20 cellular contexts compared by ENCODE assay signal in the genomic region with DNA sequence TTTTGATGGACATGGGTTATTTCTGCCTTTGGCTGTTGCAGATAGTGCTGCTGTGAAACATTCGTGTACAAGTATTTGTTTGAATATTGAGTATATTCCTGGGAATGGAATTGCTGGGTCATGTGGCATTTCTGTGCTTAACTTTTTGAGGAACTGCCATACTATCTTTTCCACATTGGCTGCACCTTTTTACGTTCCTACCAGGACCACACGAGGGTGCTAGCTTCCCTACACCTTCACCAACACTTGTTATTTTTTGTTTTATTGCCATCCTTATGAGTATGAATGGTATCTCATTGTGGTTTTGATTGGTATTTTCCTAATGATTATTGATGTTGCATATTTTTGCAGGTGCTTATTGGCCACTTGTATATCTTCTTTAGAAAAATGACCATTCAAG. TPM values are rescaled to one million over a fixed set of nuclear protein-coding genes. Genes with fewer than 3 reads are reported as not detected.
DNase-seq lines count a peak whose midpoint lies in the region; ATAC-seq, FAIRE-seq and TF ChIP-seq lines count a peak whose summit lies in the region.
"Had no signal": no experiment of that assay in that cellular context is flagged by ENCODE, and none has a peak within 500 bp of the region (broad histone marks: within the 10 kb centered on the region; RNA-seq: fewer than 3 reads in every experiment).

No MANE protein-coding gene starts in this region.

- H3K4me1 ChIP-seq in HepG2 (ENCODE audit: insufficient read depth, low read length) = no peaks in the 10 kb centered on the region
- H3K4me1 ChIP-seq in right lobe of liver = no peaks in the 10 kb centered on the region
- H3K4me1 ChIP-seq in endodermal cell (ENCODE audit: control insufficient read depth, insufficient read depth, low read length) = no peaks in the 10 kb centered on the region
- H3K4me1 ChIP-seq in psoas muscle = no peaks in the 10 kb centered on the region

- peak; percentile 45 for ATAC-seq in HepG2
- ATAC-seq in right lobe of liver = no peak
- ATAC-seq in psoas muscle = no peak
- ATAC-seq in HG03196 (IDR thresholded peaks at IDR 0.05; ENCODE audit: unreplicated experiment) = no peak
- ATAC-seq: esophagus mucosa, lower lobe of right lung, Right ventricle myocardium inferior had no signal

- H3K4me3 ChIP-seq in HepG2 (replicated peaks in 1 of 3; ENCODE audit: insufficient read depth in 1 of 3, low read depth in 2 of 3, low read length in 3 of 3) (no peak overlapping the region), right lobe of liver (no peak overlapping the region), endodermal cell (ENCODE audit: low read length) (no peak overlapping the region), psoas muscle (no peak overlapping the region)
- H3K4me3 ChIP-seq: lower lobe of right lung had no signal

- H3K36me3 ChIP-seq in HepG2 (replicated peaks in 1 of 2; ENCODE audit: control insufficient read depth in 1 of 2, insufficient read depth in 2 of 2, low read length in 2 of 2) = peaks cover 40 to 59% of the 10 kb centered on the region in 2 experiments
- H3K36me3 ChIP-seq in right lobe of liver = peaks cover 0 to 36% (median 16%) of the 10 kb centered on the region in 4 donors
- peaks cover 86% of the 10 kb centered on the region for H3K36me3 ChIP-seq in endodermal cell (ENCODE audit: control insufficient read depth, insufficient read depth, low read length)
- H3K36me3 ChIP-seq in psoas muscle (ENCODE audit: insufficient read depth in 1 of 2, low read depth in 1 of 2) = peaks cover 14 to 71% of the 10 kb centered on the region in 2 donors

- no peak overlapping the region for H3K4me3 Mint-ChIP-seq in endodermal cell

- no peak overlapping the region for H3K27ac Mint-ChIP-seq in endodermal cell

- no peaks in the 10 kb centered on the region for H3K27me3 ChIP-seq in HepG2 (ENCODE audit: control insufficient read depth in 1 of 2, insufficient read depth in 2 of 2, low read length in 2 of 2)
- H3K27me3 ChIP-seq in right lobe of liver = no peaks in the 10 kb centered on the region
- H3K27me3 ChIP-seq in endodermal cell (ENCODE audit: control insufficient read depth, insufficient read depth, low read length, poor library complexity, severe bottlenecking) = no peaks in the 10 kb centered on the region
- H3K27me3 ChIP-seq in psoas muscle (ENCODE audit: insufficient read depth in 3 of 3, low read length in 2 of 3) = no peaks in the 10 kb centered on the region

- no peaks in the 10 kb centered on the region for H3K4me1 Mint-ChIP-seq in endodermal cell

- TF ChIP-seq CTCF in HepG2 (CRISPR knock-in tag; IDR thresholded peaks at IDR 0.05) = peak; percentile 38
- TF ChIP-seq CTCF in right lobe of liver (IDR thresholded peaks at IDR 0.05) = no peak
- TF ChIP-seq CTCF in endodermal cell (conservative IDR thresholded peaks at IDR 0.05) = peak; percentile 45
- no peak for TF ChIP-seq CTCF in psoas muscle (IDR thresholded peaks at IDR 0.05)

- DNase-seq in HepG2 (ENCODE audit: low spot score) (no peak), right lobe of liver (no peak), OCI-M1 (lab: John Stamatoyannopoulos, UW) (peak; percentile 19), endodermal cell (no peak), psoas muscle (no peak), ACHN (no peak), cerebellar nuclear complex (lab: John Stamatoyannopoulos, UW) (no peak)
- DNase-seq: activated CD4-positive, alpha-beta T cell treated with anti-CD3 and anti-CD28 coated beads, Interleukin-2, amount 50 U/mL, for 4 hours; activated gamma-delta T cell treated with Interleukin-2 at 50 U/mL for 16 hours; caudate nucleus; effector CD4-positive, alpha-beta T cell; kidney; lower lobe of right lung; NCI-H510A treated with DMSO at 0.1 percent for 48 hours; stimulated activated CD4-positive, alpha-beta T cell treated with anti-CD3 and anti-CD28 coated beads, Interleukin-12 subunit alpha, Interleukin-12 subunit beta, amount 100 ng/mL, for 4 hours had no signal

- FAIRE-seq in HepG2 (lab: Jason Lieb, UNC) = peak; percentile 68
- FAIRE-seq: kidney, urothelium cell line had no signal

- H3K79me2 ChIP-seq in HepG2 (ENCODE audit: insufficient read depth, low read length) = no peaks in the 10 kb centered on the region

- POLR2A ChIA-PET in HepG2 (lab: Yijun Ruan, JAX) = no interaction called here

- H2AFZ ChIP-seq in HepG2 (ENCODE audit: low read length) = no peak overlapping the region

- 93% methylated on average over 3 of the region's 3 CpGs for WGBS in HepG2 (ENCODE audit: low lambda C conversion rate)
- WGBS in right lobe of liver (ENCODE audit: insufficient coverage, low coverage, low lambda C conversion rate, missing lambda C conversion rate) = 92% methylated on average over 3 of the region's 3 CpGs
- 88 to 90% methylated on average over 2 to 3 of the region's 3 CpGs for WGBS in endodermal cell (ENCODE audit: insufficient coverage in 1 of 2, insufficient read length in 1 of 2), 2 experiments
- WGBS in psoas muscle, 3 donors = 85 to 92% (median 88%) methylated on average over 3 of the region's 3 CpGs

- TF ChIP-seq POLR2A in HepG2 (IDR thresholded peaks at IDR 0.05; ENCODE audit: insufficient read depth in 1 of 2, low read depth in 2 of 2, low read length in 2 of 2) (no peak), right lobe of liver (IDR thresholded peaks at IDR 0.05) (no peak)

- H3K9me3 ChIP-seq in HepG2 (ENCODE audit: low read length) (no peaks in the 10 kb centered on the region), right lobe of liver (no peaks in the 10 kb centered on the region), endodermal cell (ENCODE audit: control insufficient read depth, low read length) (no peaks in the 10 kb centered on the region), psoas muscle (no peaks in the 10 kb centered on the region)
- H3K9me3 ChIP-seq: lower lobe of right lung had no signal

- no peak overlapping the region for H3K9ac ChIP-seq in HepG2 (ENCODE audit: insufficient read depth, low read depth, low read length)
- no peak overlapping the region for H3K9ac ChIP-seq in endodermal cell (ENCODE audit: extremely low read depth, low read length, poor library complexity, severe bottlenecking)

- in situ Hi-C loops in HepG2 (cut with HindIII; ENCODE audit: extremely low pct_ligation_motif_present, low pct_unique_long_range_greater_than_20kb) (no loop called here), ACHN (cut with HindIII; ENCODE audit: low pct_ligation_motif_present, low pct_unique_long_range_greater_than_20kb, low sequenced_read_pairs) (no loop called here)

- H3K9me3 Mint-ChIP-seq in endodermal cell = no peaks in the 10 kb centered on the region

- H3K27ac ChIP-seq in HepG2 (ENCODE audit: extremely low read length, insufficient read depth, low read length) (no peak overlapping the region), right lobe of liver (no peak overlapping the region), endodermal cell (ENCODE audit: low read depth, low read length) (no peak overlapping the region), psoas muscle (no peak overlapping the region)
- H3K27ac ChIP-seq: C4-2B, lower lobe of right lung had no signal

- CTCF ChIA-PET in HepG2 (lab: Yijun Ruan, JAX; ENCODE audit: low intra/inter-chr PET ratio, low total read pairs) = no interaction called here

- no peaks in the 10 kb centered on the region for H3K27me3 Mint-ChIP-seq in endodermal cell (ENCODE audit: insufficient read depth)

- intact Hi-C loops in HepG2 (cut with micrococcal nuclease; ENCODE audit: unreplicated experiment) (no loop called here), right lobe of liver (cut with DNase I) (no loop called here), psoas muscle (cut with DNase I) (no loop called here)

- TF ChIP-seq EP300 in HepG2 (IDR thresholded peaks at IDR 0.05; ENCODE audit: low read depth in 2 of 2, low read length in 2 of 2) (no peak), HepG2 (CRISPR knock-in tag; IDR thresholded peaks at IDR 0.05; ENCODE audit: borderline replicate concordance) (no peak)

- TF ChIP-seq RAD21 in HepG2 (CRISPR knock-in tag; IDR thresholded peaks at IDR 0.05) = no peak

- H3K36me3 Mint-ChIP-seq in endodermal cell (ENCODE audit: low read depth) = peaks cover 77% of the 10 kb centered on the region

- no peak overlapping the region for H3K4me2 ChIP-seq in HepG2 (ENCODE audit: low read depth, low read length)

- no peaks in the 10 kb centered on the region for H4K20me1 ChIP-seq in HepG2 (ENCODE audit: insufficient read depth, low read length)

- no TSS peak for BruUV-seq in HepG2 (replicated peaks; lab: Mats Ljungman, UMichigan)

TF ChIP-seq in HepG2, 621 proteins besides CTCF, POLR2A, EP300 and RAD21 (continues in another document):
- TF ChIP-seq RBM22 (optimal IDR thresholded peaks at IDR 0.05; ENCODE audit: low read length) (peak; percentile 37), STAG1 (CRISPR knock-in tag; IDR thresholded peaks at IDR 0.05) (peak; percentile 20; the same call in 1 of the 2 replicates), EEA1 (CRISPR knock-in tag; IDR thresholded peaks at IDR 0.05; ENCODE audit: borderline replicate concordance) (no peak)

RNA-seq across cellular contexts. Expression of a gene that starts 47.8 kb away (rescaled TPM):
- total RNA-seq in HepG2 (2016; rRNA removed; fragmentation: Illumina TruSeq; extraction: Trizol) = 53.1 and 85.3 TPM in 2 replicates
- 8.3 and 10.2 TPM in 2 replicates for total RNA-seq in HepG2 (2016; cell fraction: cytosol; rRNA removed; fragmentation: Illumina TruSeq; extraction: Trizol; ENCODE audit: low read depth)
- 43.2 and 85.3 TPM in 2 replicates for total RNA-seq in HepG2 (2016; cell fraction: insoluble cytoplasmic fraction; rRNA removed; fragmentation: Illumina TruSeq; extraction: Trizol)
- total RNA-seq in HepG2 (2016; cell fraction: membrane; rRNA removed; fragmentation: Illumina TruSeq; extraction: Trizol) = 23.6 and 25.9 TPM in 2 replicates
- 119 and 141 TPM in 2 replicates for total RNA-seq in HepG2 (2016; cell fraction: nucleus; rRNA removed; fragmentation: Illumina TruSeq; extraction: Trizol)
- 158 and 207 TPM in 2 replicates for polyA plus RNA-seq in HepG2 (2011; rRNA removed)
- polyA plus RNA-seq in HepG2 (2011; cell fraction: cytosol; rRNA removed) = 50.7 and 54.7 TPM in 2 replicates
- polyA plus RNA-seq in HepG2 (2011; cell fraction: nucleus; rRNA removed) = 1,608 and 1,708 TPM in 2 replicates
- 152 and 164 TPM in 2 replicates for polyA plus RNA-seq in HepG2 (2012)
- polyA plus RNA-seq in HepG2 (2016; cell fraction: cytosol; fragmentation: Illumina TruSeq; extraction: Trizol; ENCODE audit: low read depth) = 3.6 and 4.0 TPM in 2 replicates
- polyA plus RNA-seq in HepG2 (2016; cell fraction: insoluble cytoplasmic fraction; fragmentation: Illumina TruSeq; extraction: Trizol; ENCODE audit: low read depth) = 54.2 and 61.1 TPM in 2 replicates
- 12.4 and 12.5 TPM in 2 replicates for polyA plus RNA-seq in HepG2 (2016; cell fraction: membrane; fragmentation: Illumina TruSeq; extraction: Trizol; ENCODE audit: low read depth)
- polyA plus RNA-seq in HepG2 (2016; cell fraction: nucleus; fragmentation: Illumina TruSeq; extraction: Trizol; ENCODE audit: insufficient read depth, low read depth) = 371 and 407 TPM in 2 replicates
- polyA minus RNA-seq in HepG2 (2011; rRNA and poly(A)+ RNA removed; ENCODE audit: low replicate concordance) = 74.2 and 219 TPM in 2 replicates
- 77.9 and 95.1 TPM in 2 replicates for polyA minus RNA-seq in HepG2 (2011; cell fraction: cytosol; rRNA and poly(A)+ RNA removed)
- polyA minus RNA-seq in HepG2 (2011; cell fraction: nucleus; rRNA and poly(A)+ RNA removed) = 286 and 292 TPM in 2 replicates
- 10 to 100 TPM in 5 of 6 experiments, 1 to 10 TPM in 1; 9.5 to 22.6 (median 16.6) TPM for total RNA-seq in right lobe of liver
- total RNA-seq in endodermal cell = 100 to 1,000 TPM; 227 to 257 TPM
- 283 TPM for polyA plus RNA-seq in endodermal cell (2013, experiment 1 of 2)
- 237 TPM for polyA plus RNA-seq in endodermal cell (2013, experiment 2 of 2)
- total RNA-seq in psoas muscle = 10 to 100 TPM; 21.7 to 43.1 (median 28.0) TPM
- 10 to 100 TPM; 16.0 to 26.0 (median 19.7) TPM for polyA plus RNA-seq in psoas muscle

Comparison
In these comparisons a context has a peak if more than half of its experiments do, and no peak if none do; other contexts are left out.
1. CTCF ChIP-seq: peak in HepG2 (single experiment) and endodermal cell (single experiment); none in right lobe of liver (0 of 4) and psoas muscle (single experiment).